ENCODE assay signal across 1 cellular context in genomic region chr1:186330758-186331157, GRCh38.
A peak's percentile ranks its signal among the peaks of the same experiment; 100 is the strongest.
TF ChIP-seq lines count a peak whose summit lies in the region.

No MANE protein-coding gene starts in this region.

TF ChIP-seq in HepG2, 621 proteins besides CTCF, POLR2A, EP300 and RAD21:
- TF ChIP-seq ZNF24 (IDR thresholded peaks at IDR 0.05): peak; percentile 66; the same call in 1 of the 2 replicates
- TF ChIP-seq, protein P1, sequence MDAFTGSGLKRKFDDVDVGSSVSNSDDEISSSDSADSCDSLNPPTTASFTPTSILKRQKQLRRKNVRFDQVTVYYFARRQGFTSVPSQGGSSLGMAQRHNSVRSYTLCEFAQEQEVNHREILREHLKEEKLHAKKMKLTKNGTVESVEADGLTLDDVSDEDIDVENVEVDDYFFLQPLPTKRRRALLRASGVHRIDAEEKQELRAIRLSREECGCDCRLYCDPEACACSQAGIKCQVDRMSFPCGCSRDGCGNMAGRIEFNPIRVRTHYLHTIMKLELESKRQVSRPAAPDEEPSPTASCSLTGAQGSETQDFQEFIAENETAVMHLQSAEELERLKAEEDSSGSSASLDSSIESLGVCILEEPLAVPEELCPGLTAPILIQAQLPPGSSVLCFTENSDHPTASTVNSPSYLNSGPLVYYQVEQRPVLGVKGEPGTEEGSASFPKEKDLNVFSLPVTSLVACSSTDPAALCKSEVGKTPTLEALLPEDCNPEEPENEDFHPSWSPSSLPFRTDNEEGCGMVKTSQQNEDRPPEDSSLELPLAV (CRISPR knock-in tag; conservative IDR thresholded peaks at IDR 0.05; ENCODE audit: low read depth): no peak
